ENCODE assay signal across 8 cellular contexts in genomic region chr12:70609739-70610491, GRCh38. TPM values are rescaled to one million over a fixed set of nuclear protein-coding genes. Genes with fewer than 3 reads are reported as not detected.
DNase-seq lines count a peak whose midpoint lies in the region; ATAC-seq and TF ChIP-seq lines count a peak whose summit lies in the region.

No MANE protein-coding gene starts in this region.

- peaks cover 0 to 7% (median 0%) of the 10 kb centered on the region in 5 experiments for H3K9me3 Mint-ChIP-seq in brain

- no peaks in the 10 kb centered on the region for H3K36me3 Mint-ChIP-seq in brain

- no peak for TF ChIP-seq CTCF in brain (conservative IDR thresholded peaks at IDR 0.05)

- no peaks in the 10 kb centered on the region for H3K9me2 ChIP-seq in Karpas-422 (replicated peaks; ENCODE audit: insufficient read depth, low read length)

- H3K27ac Mint-ChIP-seq in brain, result no peak overlapping the region

- H2AFZ ChIP-seq in Karpas-422 (ENCODE audit: low read length), result peak overlapping the region; percentile 44; the same call in 1 of the 2 replicates

- H3K4me1 Mint-ChIP-seq in brain, result peaks cover 21% of the 10 kb centered on the region

- no peaks in the 10 kb centered on the region for H3K36me3 ChIP-seq in Karpas-422 (ENCODE audit: insufficient read depth, low read length)
- no peaks in the 10 kb centered on the region for H3K36me3 ChIP-seq in skeletal muscle satellite cell (ENCODE audit: insufficient read depth, low read length)

- peak overlapping the region; percentile 55; the same call in 1 of the 2 replicates for H3K4me3 ChIP-seq in Karpas-422 (ENCODE audit: low read length)
- H3K4me3 ChIP-seq in iPS-18c (ENCODE audit: insufficient read depth, low read depth, low read length), result peak overlapping the region; percentile 60
- H3K4me3 ChIP-seq in skeletal muscle satellite cell (ENCODE audit: low read length), result peak overlapping the region; percentile 86

- H3K4me3 Mint-ChIP-seq in brain, result peak overlapping the region; percentile 66 to 89 (median 84)

- H3K4me2 ChIP-seq in Karpas-422 (ENCODE audit: low read depth, low read length, poor library complexity, severe bottlenecking) (peak overlapping the region; percentile 46), skeletal muscle satellite cell (ENCODE audit: low read length) (peak overlapping the region; percentile 94)

- H3K9ac ChIP-seq in Karpas-422 (ENCODE audit: low read length) (peak overlapping the region; percentile 27; the same call in 1 of the 2 replicates), skeletal muscle satellite cell (ENCODE audit: low read depth, low read length) (peak overlapping the region; percentile 79)

- H3K27me3 ChIP-seq in Karpas-422 (ENCODE audit: low read length), result no peaks in the 10 kb centered on the region; the same call in 1 of the 2 replicates
- no peaks in the 10 kb centered on the region for H3K27me3 ChIP-seq in skeletal muscle satellite cell (ENCODE audit: control insufficient read depth, insufficient read depth, low read length)

- H3K27ac ChIP-seq in Karpas-422 (ENCODE audit: low read length), result no peak overlapping the region

- H3K4me1 ChIP-seq in Karpas-422 (ENCODE audit: low read length), result peaks cover 4% of the 10 kb centered on the region
- peaks cover 8% of the 10 kb centered on the region for H3K4me1 ChIP-seq in skeletal muscle satellite cell (ENCODE audit: control insufficient read depth, insufficient read depth, low read length)

- H3K79me2 ChIP-seq in Karpas-422 (ENCODE audit: low read length), result no peaks in the 10 kb centered on the region

- DNase-seq in ELR (ENCODE audit: low read depth) (peak; percentile 68), Karpas-422 (no peak)

- ATAC-seq in GM18502 (IDR thresholded peaks at IDR 0.05; ENCODE audit: poor library complexity, unreplicated experiment) (no peak), GM21360 (IDR thresholded peaks at IDR 0.05; ENCODE audit: unreplicated experiment) (no peak), HG03045 (IDR thresholded peaks at IDR 0.05; ENCODE audit: unreplicated experiment) (no peak)

- peaks cover 52% of the 10 kb centered on the region for H3K27me3 Mint-ChIP-seq in brain

- H4K20me1 ChIP-seq in Karpas-422 (ENCODE audit: insufficient read depth, low read depth, low read length), result no peaks in the 10 kb centered on the region

- H3K9me3 ChIP-seq in Karpas-422 (ENCODE audit: low read length), result no peaks in the 10 kb centered on the region
- H3K9me3 ChIP-seq in iPS-18c (ENCODE audit: control insufficient read depth, insufficient read depth, low read length), result no peaks in the 10 kb centered on the region
- no peaks in the 10 kb centered on the region for H3K9me3 ChIP-seq in skeletal muscle satellite cell (replicated peaks; ENCODE audit: low read length)

RNA-seq across cellular contexts. Expression of gene PTPRB, which starts 27.3 kb away (rescaled TPM):
- total RNA-seq in Karpas-422 (2014; rRNA removed; shearing (Covaris generic); ENCODE audit: low replicate concordance), result 0.07 TPM in 1 of 2 replicates, not detected in the other
- polyA plus RNA-seq in brain (ENCODE audit: insufficient read depth, low read depth, low replicate concordance), result 4.6 TPM
- 0.22 and 1.0 TPM in 2 replicates for total RNA-seq in skeletal muscle satellite cell (2012; rRNA removed)
